ENCODE assay signal across 11 cellular contexts in genomic region chr10:63722537-63722936, GRCh38.
A peak's percentile ranks its signal among the peaks of the same experiment; 100 is the strongest.
DNase-seq lines count a peak whose midpoint lies in the region; ATAC-seq and TF ChIP-seq lines count a peak whose summit lies in the region.
"Had no signal": no experiment of that assay in that cellular context is flagged by ENCODE, and none has a peak within 500 bp of the region (broad histone marks: within the 10 kb centered on the region; RNA-seq: fewer than 3 reads in every experiment).

No MANE protein-coding gene starts in this region.

- H2AK5ac ChIP-seq in H9 (ENCODE audit: insufficient read length, low read length): no peak overlapping the region

- no peaks in the 10 kb centered on the region for H3K9me3 Mint-ChIP-seq in H9
- H3K9me3 Mint-ChIP-seq in stimulated activated effector memory CD8-positive, alpha-beta T cell treated with anti-CD3 and anti-CD28 coated beads, Interleukin-12 subunit alpha, Interleukin-12 subunit beta, amount 100 ng/mL, for 72 hours: no peaks in the 10 kb centered on the region
- H3K9me3 Mint-ChIP-seq in WTC11: 0 out of 2 replicates have a peak, but pooled peaks cover 3% of the 10 kb centered on the region

- no peak overlapping the region for H3K56ac ChIP-seq in H9 (ENCODE audit: insufficient read length, low read depth, low read length)

- no peak overlapping the region for H3K18ac ChIP-seq in H9 (ENCODE audit: insufficient read length, low read depth, low read length)

- H2BK15ac ChIP-seq in H9 (ENCODE audit: low read depth, low read length): no peak overlapping the region

- H3K4me3 Mint-ChIP-seq in H9 (no peak overlapping the region), WTC11 (no peak overlapping the region)
- no peak overlapping the region for H3K4me3 Mint-ChIP-seq in stimulated activated effector memory CD8-positive, alpha-beta T cell treated with anti-CD3 and anti-CD28 coated beads, Interleukin-12 subunit alpha, Interleukin-12 subunit beta, amount 100 ng/mL, for 72 hours

- no CpG with 5 or more reads among the region's 5 CpGs for WGBS in H9 (ENCODE audit: extremely low coverage, insufficient read length, low lambda C conversion rate)
- 54 to 70% methylated on average over 5 of the region's 5 CpGs for WGBS in body of pancreas, 2 donors

- DNase-seq in H9 (no peak), body of pancreas (peak in 1 of 4 donors; percentile 27), iris pigment epithelial cell (ENCODE audit: low read depth) (peak; percentile 90), activated gamma-delta T cell treated with Interleukin-2 at 50 U/mL for 16 hours (no peak), WTC11 (ENCODE audit: low spot score) (no peak), amniotic stem cell (lab: John Stamatoyannopoulos, UW) (no peak)
- DNase-seq in stimulated activated effector memory CD8-positive, alpha-beta T cell treated with anti-CD3 and anti-CD28 coated beads, Interleukin-12 subunit alpha, Interleukin-12 subunit beta, amount 100 ng/mL, for 72 hours (ENCODE audit: low spot score in 2 of 2): no peak
- DNase-seq in central memory CD4-positive, alpha-beta T cell: no peak
- DNase-seq: activated T-cell treated with anti-CD3 and anti-CD28 coated beads for 4 hours, NCI-H69, occipital lobe had no signal

- H3K4me1 Mint-ChIP-seq in H9 (peaks cover 12 to 17% of the 10 kb centered on the region in 2 experiments; a peak in 3 of 4 replicates), WTC11 (peaks cover 32% of the 10 kb centered on the region)
- H3K4me1 Mint-ChIP-seq in stimulated activated effector memory CD8-positive, alpha-beta T cell treated with anti-CD3 and anti-CD28 coated beads, Interleukin-12 subunit alpha, Interleukin-12 subunit beta, amount 100 ng/mL, for 72 hours: peaks cover 11% of the 10 kb centered on the region

- POLR2A ChIA-PET in WTC11 (lab: Charles Lee): no interaction called here

- H3K9me3 ChIP-seq in H9 (ENCODE audit: control insufficient read depth, low read depth, low read length) (no peaks in the 10 kb centered on the region), body of pancreas (no peaks in the 10 kb centered on the region)

- H3K27ac ChIP-seq in H9 (ENCODE audit: insufficient read length, low read depth, low read length): no peak overlapping the region
- no peak overlapping the region for H3K27ac ChIP-seq in body of pancreas

- H4K8ac ChIP-seq in H9 (replicated peaks; ENCODE audit: insufficient read length, low read depth, low read length): no peak overlapping the region

- H2BK12ac ChIP-seq in H9 (ENCODE audit: insufficient read length, low read depth, low read length): peak overlapping the region; percentile 43

- H3K4ac ChIP-seq in H9 (ENCODE audit: low read depth, low read length): no peak overlapping the region

- intact Hi-C loops in body of pancreas (cut with DNase I): loop anchor here (5.0 kb wide), 1 partner anchor 510 kb away; no protein-coding TSS in a partner anchor

- H2AFZ ChIP-seq in H9 (ENCODE audit: low read length): no peak overlapping the region

- no peaks in the 10 kb centered on the region for H3K27me3 ChIP-seq in H9 (ENCODE audit: insufficient read depth, low read length)
- no peaks in the 10 kb centered on the region for H3K27me3 ChIP-seq in body of pancreas

- H4K5ac ChIP-seq in H9 (ENCODE audit: insufficient read length, low read depth, low read length): no peak overlapping the region

- no peak overlapping the region for H3K4me2 ChIP-seq in H9 (ENCODE audit: insufficient read depth, insufficient read length, low read length)

- H4K20me1 ChIP-seq in H9 (ENCODE audit: control insufficient read depth, insufficient read depth, insufficient read length): no peaks in the 10 kb centered on the region

- H3K27ac Mint-ChIP-seq in H9 (no peak overlapping the region; a peak in 1 of 7 replicates), WTC11 (no peak overlapping the region; the same call in 1 of the 2 replicates)
- peak overlapping the region; percentile 17 for H3K27ac Mint-ChIP-seq in stimulated activated effector memory CD8-positive, alpha-beta T cell treated with anti-CD3 and anti-CD28 coated beads, Interleukin-12 subunit alpha, Interleukin-12 subunit beta, amount 100 ng/mL, for 72 hours

- no peak overlapping the region for H2BK120ac ChIP-seq in H9 (ENCODE audit: low read depth, low read length, poor library complexity, severe bottlenecking)

- no peak overlapping the region; the same call in 1 of the 2 replicates for H3K14ac ChIP-seq in H9 (ENCODE audit: insufficient read depth, low read length)

- H3K4me1 ChIP-seq in H9 (ENCODE audit: insufficient read depth, low read length): no peaks in the 10 kb centered on the region; the same call in 1 of the 2 replicates
- H3K4me1 ChIP-seq in body of pancreas: peaks cover 14% of the 10 kb centered on the region

- no peaks in the 10 kb centered on the region for H3K36me3 ChIP-seq in body of pancreas (replicated peaks in 1 of 2; ENCODE audit: insufficient read depth in 1 of 2, low read depth in 2 of 2)

- H2BK5ac ChIP-seq in H9 (ENCODE audit: insufficient read length, low read length): no peak overlapping the region

- H3K23ac ChIP-seq in H9 (ENCODE audit: insufficient read length, low read depth, low read length): no peak overlapping the region

- H4K91ac ChIP-seq in H9 (ENCODE audit: insufficient read length, low read depth, low read length): no peak overlapping the region

- no peak overlapping the region for H3K4me3 ChIP-seq in body of pancreas

- H3K23me2 ChIP-seq in H9 (ENCODE audit: insufficient read length, low read depth, low read length, poor library complexity, severe bottlenecking): no peaks in the 10 kb centered on the region

- H3K9ac ChIP-seq in H9 (ENCODE audit: extremely low read depth, insufficient read length, low read length): no peak overlapping the region

- H3K36me3 Mint-ChIP-seq in H9 (ENCODE audit: insufficient read depth in 1 of 3, low read depth in 3 of 3) (no peaks in the 10 kb centered on the region; a peak in 1 of 7 replicates), WTC11 (no peaks in the 10 kb centered on the region)
- H3K36me3 Mint-ChIP-seq in stimulated activated effector memory CD8-positive, alpha-beta T cell treated with anti-CD3 and anti-CD28 coated beads, Interleukin-12 subunit alpha, Interleukin-12 subunit beta, amount 100 ng/mL, for 72 hours: no peaks in the 10 kb centered on the region

- no peak overlapping the region for H2BK20ac ChIP-seq in H9 (ENCODE audit: low read depth, low read length, poor library complexity, severe bottlenecking)

- no peaks in the 10 kb centered on the region for H3K79me2 ChIP-seq in H9 (ENCODE audit: insufficient read depth, low read length)

- H3K27me3 Mint-ChIP-seq in H9 (ENCODE audit: low read depth): peaks cover 2% of the 10 kb centered on the region
- no peaks in the 10 kb centered on the region; the same call in 1 of the 2 replicates for H3K27me3 Mint-ChIP-seq in WTC11 (ENCODE audit: low read depth)

- CTCF ChIA-PET in WTC11 (lab: Charles Lee): interaction anchor here (1.2 to 3.2 kb wide), 3 partner anchors 94 to 564 kb away, joined by 3 to 79 read pairs (median 15); no protein-coding TSS in a partner anchor

- no peak overlapping the region for H3T11ph ChIP-seq in H9 (ENCODE audit: low read length)

- TF ChIP-seq CTCF in H9 (conservative IDR thresholded peaks at IDR 0.05) (no peak), body of pancreas (IDR thresholded peaks at IDR 0.05) (no peak), WTC11 (IDR thresholded peaks at IDR 0.05) (no peak)

- TF ChIP-seq POLR2A in body of pancreas (IDR thresholded peaks at IDR 0.05): no peak

- ATAC-seq in body of pancreas: peak; percentile 31
- ATAC-seq in stimulated activated effector memory CD8-positive, alpha-beta T cell treated with anti-CD3 and anti-CD28 coated beads, Interleukin-12 subunit alpha, Interleukin-12 subunit beta, amount 100 ng/mL, for 72 hours: no peak
- ATAC-seq in WTC11: no peak

- H3K79me1 ChIP-seq in H9 (ENCODE audit: insufficient read depth, low read depth, low read length, poor library complexity, severe bottlenecking): no peaks in the 10 kb centered on the region

TF ChIP-seq in WTC11, 78 proteins besides CTCF, POLR2A, EP300 and RAD21:
- TF ChIP-seq, protein P1, sequence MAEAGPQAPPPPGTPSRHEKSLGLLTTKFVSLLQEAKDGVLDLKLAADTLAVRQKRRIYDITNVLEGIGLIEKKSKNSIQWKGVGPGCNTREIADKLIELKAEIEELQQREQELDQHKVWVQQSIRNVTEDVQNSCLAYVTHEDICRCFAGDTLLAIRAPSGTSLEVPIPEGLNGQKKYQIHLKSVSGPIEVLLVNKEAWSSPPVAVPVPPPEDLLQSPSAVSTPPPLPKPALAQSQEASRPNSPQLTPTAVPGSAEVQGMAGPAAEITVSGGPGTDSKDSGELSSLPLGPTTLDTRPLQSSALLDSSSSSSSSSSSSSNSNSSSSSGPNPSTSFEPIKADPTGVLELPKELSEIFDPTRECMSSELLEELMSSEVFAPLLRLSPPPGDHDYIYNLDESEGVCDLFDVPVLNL (CRISPR knock-in tag; IDR thresholded peaks at IDR 0.05; ENCODE audit: borderline replicate concordance, low read depth): no peak
- TF ChIP-seq ZNF138 (CRISPR knock-in tag; conservative IDR thresholded peaks at IDR 0.05) (no peak), IRF2 (CRISPR knock-in tag; IDR thresholded peaks at IDR 0.05; ENCODE audit: borderline replicate concordance, low read depth) (no peak), ZNF263 (CRISPR knock-in tag; IDR thresholded peaks at IDR 0.05; ENCODE audit: low read depth) (no peak), ELF4 (CRISPR knock-in tag; IDR thresholded peaks at IDR 0.05; ENCODE audit: low read depth) (no peak), CREB1 (CRISPR knock-in tag; IDR thresholded peaks at IDR 0.05) (no peak), ZNF423 (CRISPR knock-in tag; IDR thresholded peaks at IDR 0.05) (no peak), ATF3 (CRISPR knock-in tag; conservative IDR thresholded peaks at IDR 0.05) (no peak), ESRRA (CRISPR knock-in tag; IDR thresholded peaks at IDR 0.05; ENCODE audit: borderline replicate concordance) (no peak), SMAD4 (CRISPR knock-in tag; IDR thresholded peaks at IDR 0.05) (no peak), HMGA2 (CRISPR knock-in tag; IDR thresholded peaks at IDR 0.05) (no peak), SP1 (CRISPR knock-in tag; conservative IDR thresholded peaks at IDR 0.05) (no peak), OVOL2 (CRISPR knock-in tag; IDR thresholded peaks at IDR 0.05; ENCODE audit: borderline replicate concordance) (no peak), GRHL2 (CRISPR knock-in tag; IDR thresholded peaks at IDR 0.05; ENCODE audit: insufficient replicate concordance, severe bottlenecking) (no peak), TEAD4 (CRISPR knock-in tag; IDR thresholded peaks at IDR 0.05) (no peak)
TF ChIP-seq in WTC11: peak in this region for 0.
